10 cellular contexts compared by ENCODE assay signal in the genomic region with DNA sequence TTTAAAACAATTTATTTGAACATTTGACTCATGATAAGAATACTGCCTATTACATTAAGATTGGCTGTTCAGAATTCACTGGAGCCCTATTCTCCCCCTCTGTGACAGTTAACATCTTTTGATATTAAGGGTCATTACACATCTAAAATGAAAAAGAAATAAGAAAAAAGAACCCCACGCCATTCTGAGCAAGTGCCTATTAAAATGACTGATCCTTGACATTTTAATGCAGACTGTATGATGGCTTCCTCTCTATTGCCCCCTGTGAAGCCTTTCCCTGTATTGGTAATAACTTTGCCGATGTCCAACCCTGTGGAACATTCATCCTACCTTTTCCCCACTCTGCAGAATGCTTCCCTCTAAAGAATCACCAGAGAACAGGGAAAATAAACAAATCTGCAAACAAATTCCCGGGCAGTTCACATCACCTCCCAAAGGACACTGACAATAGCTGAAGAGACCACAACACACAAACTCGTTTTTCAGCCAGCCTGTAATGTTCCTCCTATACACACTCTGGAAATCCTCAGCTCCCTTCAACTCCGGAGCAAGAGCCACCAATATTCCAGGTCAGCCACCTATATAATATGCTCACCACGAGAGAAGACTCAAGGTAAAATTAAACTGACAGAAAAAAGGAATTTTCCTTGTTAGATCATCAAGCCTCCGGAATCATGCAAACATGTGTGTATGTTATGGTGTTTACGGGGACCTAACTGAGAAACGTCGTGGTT. TPM values are rescaled to one million over a fixed set of nuclear protein-coding genes. Genes with fewer than 3 reads are reported as not detected.
DNase-seq lines count a peak whose midpoint lies in the region; ATAC-seq, FAIRE-seq and TF ChIP-seq lines count a peak whose summit lies in the region.
"Had no signal": no experiment of that assay in that cellular context is flagged by ENCODE, and none has a peak within 500 bp of the region (broad histone marks: within the 10 kb centered on the region; RNA-seq: fewer than 3 reads in every experiment).

No MANE protein-coding gene starts in this region.

- no peak for ATAC-seq in GM19351 (IDR thresholded peaks at IDR 0.05; ENCODE audit: unreplicated experiment)

- H3K27me3 ChIP-seq in NT2/D1 (ENCODE audit: insufficient read depth, insufficient read length): peaks cover 76% of the 10 kb centered on the region
- H3K27me3 ChIP-seq in H1 (replicated peaks in 1 of 4; ENCODE audit: control insufficient read depth in 3 of 4, extremely low read depth in 1 of 4, insufficient read depth in 3 of 4, low read length in 3 of 4): peaks cover 6 to 64% (median 37%) of the 10 kb centered on the region in 4 experiments
- H3K27me3 ChIP-seq in skeletal muscle tissue (ENCODE audit: control insufficient read depth in 3 of 3, insufficient read depth in 3 of 3, low read length in 3 of 3): no peaks in the 10 kb centered on the region

- WGBS in H1 (ENCODE audit: extremely low coverage in 1 of 2, insufficient coverage in 1 of 2, insufficient read length in 1 of 2, insufficient replicate concordance in 2 of 2, low coverage in 1 of 2, low lambda C conversion rate in 2 of 2, missing lambda C conversion rate in 1 of 2), 2 experiments: 54% methylated on average over 10 of the region's 10 CpGs; no CpG with 5 or more reads in 1 of the 2 experiments

- no peak for FAIRE-seq in H1 (lab: Jason Lieb, UNC)

- H2BK20ac ChIP-seq in H1 (ENCODE audit: low read length): no peak overlapping the region

- no peak for TF ChIP-seq RAD21 in H1 (IDR thresholded peaks at IDR 0.05 in 1 of 2, conservative IDR thresholded peaks at IDR 0.05 in 1 of 2; ENCODE audit: low read depth in 2 of 2, low read length in 2 of 2)

- H3K14ac ChIP-seq in H1 (ENCODE audit: insufficient read length): no peak overlapping the region

- H2BK5ac ChIP-seq in H1 (ENCODE audit: low read depth, low read length): no peak overlapping the region

- DNase-seq in NCI-H748 (lab: John Stamatoyannopoulos, UW; ENCODE audit: unreplicated experiment): peak; percentile 32
- no peak for DNase-seq in NCI-H748 treated with DMSO at 0.1 percent for 48 hours (lab: John Stamatoyannopoulos, UW)
- no peak for DNase-seq in NT2/D1 (ENCODE audit: low read depth, low spot score)
- no peak for DNase-seq in H1 (ENCODE audit: low read depth in 1 of 2, low spot score in 2 of 2)
- DNase-seq in COR-L47 (lab: John Stamatoyannopoulos, UW): no peak
- no peak for DNase-seq in stimulated activated naive CD4-positive, alpha-beta T cell (lab: John Stamatoyannopoulos, UW)
- DNase-seq: NCI-H2227 treated with DMSO at 0.1 percent for 48 hours had no signal

- TF ChIP-seq EP300 in H1 (IDR thresholded peaks at IDR 0.05; ENCODE audit: borderline replicate concordance in 1 of 2, low read depth in 2 of 2, low read length in 2 of 2): no peak

- H3K56ac ChIP-seq in H1 (replicated peaks; ENCODE audit: insufficient read length, low read depth, low read length): no peak overlapping the region

- peaks cover 4% of the 10 kb centered on the region for H3K4me1 ChIP-seq in NT2/D1 (ENCODE audit: insufficient read depth, insufficient read length)
- H3K4me1 ChIP-seq in H1 (replicated peaks in 1 of 4; ENCODE audit: control insufficient read depth in 3 of 4, insufficient read depth in 4 of 4, low read length in 3 of 4): peaks cover 3 to 14% (median 8%) of the 10 kb centered on the region in 4 experiments; a peak in 5 of 7 replicates
- H3K4me1 ChIP-seq in skeletal muscle tissue (ENCODE audit: control insufficient read depth in 3 of 3, insufficient read depth in 3 of 3, low read length in 3 of 3): peaks cover 13 to 35% (median 16%) of the 10 kb centered on the region in 3 donors

- H2BK12ac ChIP-seq in H1 (ENCODE audit: low read depth, low read length): no peak overlapping the region

- peaks cover 17% of the 10 kb centered on the region for H3K23me2 ChIP-seq in H1 (ENCODE audit: low read depth, low read length)

- no peak overlapping the region for H2AK5ac ChIP-seq in H1 (ENCODE audit: low read depth, low read length)

- H3K9ac ChIP-seq in NT2/D1 (ENCODE audit: insufficient read length, low read depth) (no peak overlapping the region), H1 (replicated peaks in 1 of 4; ENCODE audit: extremely low read depth in 1 of 4, low read depth in 3 of 4, low read length in 3 of 4) (no peak overlapping the region), skeletal muscle tissue (ENCODE audit: low read depth in 1 of 3, low read length in 3 of 3) (peak overlapping the region in 1 of 3 donors; percentile 82)

- H3K27ac ChIP-seq in H1 (ENCODE audit: low read depth, low read length) (no peak overlapping the region), skeletal muscle tissue (ENCODE audit: low read depth, low read length) (no peak overlapping the region)

- no peak for TF ChIP-seq CTCF in H1 (IDR thresholded peaks at IDR 0.05; ENCODE audit: control extremely low read depth in 1 of 3, insufficient read depth in 1 of 3, low read depth in 1 of 3, low read length in 3 of 3)

- H3K9me3 ChIP-seq in NT2/D1 (ENCODE audit: insufficient read depth, low read length) (no peaks in the 10 kb centered on the region), H1 (ENCODE audit: insufficient read depth in 2 of 2, low read depth in 1 of 2, low read length in 1 of 2) (no peaks in the 10 kb centered on the region), skeletal muscle tissue (ENCODE audit: control insufficient read depth in 3 of 3, low read length in 3 of 3) (no peaks in the 10 kb centered on the region)

- CTCF ChIA-PET in H1 (lab: Charles Lee; ENCODE audit: partially characterized antibody): interaction anchor here (1.0 to 3.2 kb wide), 6 partner anchors 9 to 53 kb away, joined by 3 to 9 read pairs (median 6); no protein-coding TSS in a partner anchor

- H3K4me2 ChIP-seq in H1 (ENCODE audit: insufficient read depth in 1 of 2, low read depth in 2 of 2, low read length in 2 of 2): peak overlapping the region; percentile 78 to 85

- H2BK15ac ChIP-seq in H1 (ENCODE audit: low read length): no peak overlapping the region

- no peak for TF ChIP-seq POLR2A in H1 (IDR thresholded peaks at IDR 0.05; ENCODE audit: control extremely low read depth in 1 of 2, low read depth in 2 of 2, low read length in 2 of 2)

- H3K79me2 ChIP-seq in H1 (ENCODE audit: control insufficient read depth in 1 of 2, insufficient read depth in 2 of 2, low read length in 2 of 2): peaks cover 0 to 35% of the 10 kb centered on the region in 2 experiments; a peak in 2 of 4 replicates

- H3K4ac ChIP-seq in H1 (replicated peaks; ENCODE audit: insufficient read length, low read depth, low read length): no peak overlapping the region

- H4K91ac ChIP-seq in H1 (replicated peaks; ENCODE audit: insufficient read length, low read length): no peak overlapping the region

- peaks cover 18 to 22% of the 10 kb centered on the region in 2 experiments for H4K20me1 ChIP-seq in H1 (replicated peaks in 1 of 2; ENCODE audit: control insufficient read depth in 1 of 2, insufficient read depth in 2 of 2, low read length in 2 of 2)

- no peak overlapping the region for H4K8ac ChIP-seq in H1 (ENCODE audit: extremely low read depth, insufficient read depth, low read length)

- no peak overlapping the region for H2AFZ ChIP-seq in H1 (ENCODE audit: low read length)

- no peak overlapping the region for H3K23ac ChIP-seq in H1 (ENCODE audit: insufficient read length)

- H3K36me3 ChIP-seq in NT2/D1 (ENCODE audit: insufficient read depth, insufficient read length, low read length) (no peaks in the 10 kb centered on the region), H1 (ENCODE audit: control insufficient read depth in 2 of 4, insufficient read depth in 4 of 4, low read length in 3 of 4) (no peaks in the 10 kb centered on the region), skeletal muscle tissue (ENCODE audit: control insufficient read depth in 3 of 3, insufficient read depth in 3 of 3, low read length in 3 of 3) (no peaks in the 10 kb centered on the region)

- no peak overlapping the region for H2BK120ac ChIP-seq in H1 (replicated peaks; ENCODE audit: low read depth, low read length)

- no peak overlapping the region for H4K5ac ChIP-seq in H1 (ENCODE audit: insufficient read length, low read depth, low read length)

- POLR2A ChIA-PET in H1 (lab: Charles Lee; ENCODE audit: partially characterized antibody): interaction anchor here (0.9 to 3.9 kb wide), 6 partner anchors 7 to 43 kb away, joined by 3 to 23 read pairs (median 4); partner anchors contain the start of gene ABHD12B

- H3K18ac ChIP-seq in H1 (ENCODE audit: extremely low read depth, low read length): no peak overlapping the region

- no peaks in the 10 kb centered on the region for H3K79me1 ChIP-seq in H1 (ENCODE audit: low read depth, low read length)

- peak overlapping the region; percentile 60 for H3K4me3 ChIP-seq in NT2/D1 (ENCODE audit: insufficient read length, low read depth)
- H3K4me3 ChIP-seq in H1 (ENCODE audit: extremely low read depth in 1 of 4, insufficient read depth in 2 of 4, low read depth in 3 of 4, low read length in 4 of 4): peak overlapping the region; percentile 57 to 89 (median 68); a peak in 7 of 8 replicates
- H3K4me3 ChIP-seq in skeletal muscle tissue (ENCODE audit: low read length in 3 of 3): peak overlapping the region in 2 of 3 donors; percentile 78 to 89

TF ChIP-seq in H1, 55 proteins besides CTCF, POLR2A, EP300 and RAD21:
- TF ChIP-seq CREB1 (IDR thresholded peaks at IDR 0.05) (no peak), SIX5 (IDR thresholded peaks at IDR 0.05; ENCODE audit: low read depth, low read length) (no peak), NRF1 (IDR thresholded peaks at IDR 0.05; ENCODE audit: low read depth, low read length) (no peak)

RNA-seq across cellular contexts. Expression of gene NIN, which starts 2.1 kb away (rescaled TPM):
- 21.3 and 21.9 TPM in 2 replicates for total RNA-seq in H1 (2021; fragmentation: NEBNext Ultra II Directional; extraction: Animal tissue kit (Norgen Biotek cat#: 25700))
- polyA plus RNA-seq in H1 (2011; rRNA removed): 3.2 and 4.8 TPM in 2 replicates
- polyA plus RNA-seq in H1 (2011; cell fraction: cytosol; rRNA removed): 5.5 TPM
- polyA plus RNA-seq in H1 (2011; cell fraction: nucleus; rRNA removed): 10.8 TPM
- 9.4 to 16.0 TPM (median 10.3 TPM) in 4 replicates for polyA plus RNA-seq in H1 (2012, experiment 1 of 2)
- polyA plus RNA-seq in H1 (2012, experiment 2 of 2): 2.1 TPM
- polyA plus RNA-seq in H1 (2013, experiment 1 of 2): 11.2 TPM
- polyA plus RNA-seq in H1 (2013, experiment 2 of 2): 11.8 TPM
- polyA minus RNA-seq in H1 (2011; rRNA and poly(A)+ RNA removed): 17.7 and 19.6 TPM in 2 replicates
- 13.7 TPM for polyA minus RNA-seq in H1 (2011; cell fraction: cytosol; rRNA and poly(A)+ RNA removed)
- polyA minus RNA-seq in H1 (2011; cell fraction: nucleus; rRNA and poly(A)+ RNA removed): 27.0 TPM
- 24.0 TPM for total RNA-seq in skeletal muscle tissue

RNA-seq across cellular contexts. Expression of gene ABHD12B, which starts 42.9 kb away (rescaled TPM):
- 102 and 110 TPM in 2 replicates for total RNA-seq in H1 (2021; fragmentation: NEBNext Ultra II Directional; extraction: Animal tissue kit (Norgen Biotek cat#: 25700))
- polyA plus RNA-seq in H1 (2011; rRNA removed): 3.9 and 4.0 TPM in 2 replicates
- polyA plus RNA-seq in H1 (2011; cell fraction: cytosol; rRNA removed): 5.3 TPM
- polyA plus RNA-seq in H1 (2011; cell fraction: nucleus; rRNA removed): 3.1 TPM
- polyA plus RNA-seq in H1 (2012, experiment 1 of 2): 5.1 to 10.9 TPM (median 6.5 TPM) in 4 replicates
- polyA plus RNA-seq in H1 (2012, experiment 2 of 2): 4.8 TPM
- polyA plus RNA-seq in H1 (2013, experiment 1 of 2): 17.7 TPM
- 16.7 TPM for polyA plus RNA-seq in H1 (2013, experiment 2 of 2)
- polyA minus RNA-seq in H1 (2011; rRNA and poly(A)+ RNA removed): 2.7 TPM in 2 replicates
- 53.6 TPM for polyA minus RNA-seq in H1 (2011; cell fraction: cytosol; rRNA and poly(A)+ RNA removed)
- 3.5 TPM for polyA minus RNA-seq in H1 (2011; cell fraction: nucleus; rRNA and poly(A)+ RNA removed)
- total RNA-seq in skeletal muscle tissue: not detected
- total RNA-seq: subcutaneous adipose tissue had no signal

Comparison
In these comparisons a context has a peak if more than half of its experiments do, and no peak if none do; other contexts are left out.
1. RNA of gene ABHD12B, which starts 42.9 kb away (total RNA-seq): 102 to 110 TPM in H1; not detected in skeletal muscle tissue (single experiment); every median in the first group is over 100 times any median in the second.
2. Peak in every context shown above with its lines, with median percentiles within 50 percentile points of each other: H3K4me3 ChIP-seq.